1 cellular context compared by ENCODE assay signal in genomic region chr5:61525573-61526142, GRCh38.
A peak's percentile ranks its signal among the peaks of the same experiment; 100 is the strongest.
TF ChIP-seq lines count a peak whose summit lies in the region.

No MANE protein-coding gene starts in this region.

TF ChIP-seq in K562, 482 proteins besides CTCF, POLR2A, EP300 and RAD21 (continued from another document):
- TF ChIP-seq ZNF280B (CRISPR knock-in tag; IDR thresholded peaks at IDR 0.05) (no peak), ZNF316 (IDR thresholded peaks at IDR 0.05) (peak; percentile 14; the same call in 1 of the 2 replicates), BCLAF1 (IDR thresholded peaks at IDR 0.05; ENCODE audit: borderline replicate concordance in 1 of 2, control insufficient read depth in 1 of 2, low read depth in 2 of 2, low read length in 1 of 2) (no peak)
